In the genomic region with DNA sequence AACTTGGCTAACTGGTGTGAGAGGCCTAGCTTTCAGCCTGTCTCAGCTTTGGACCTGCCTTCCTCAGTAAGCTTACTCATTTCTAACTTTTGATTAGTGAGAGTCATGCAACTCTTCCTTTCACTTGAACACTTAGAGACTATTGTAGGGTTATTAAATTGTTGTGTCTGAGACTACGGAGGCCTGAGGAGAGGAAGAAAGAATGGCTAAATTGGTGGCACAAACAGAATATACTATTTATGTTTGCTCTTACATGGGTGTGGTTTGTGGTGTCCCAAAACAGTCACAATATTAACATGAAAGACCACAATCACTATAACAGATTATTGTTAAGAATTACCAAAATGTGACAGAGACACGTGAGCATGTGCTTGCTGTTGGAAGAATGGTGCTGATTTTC, we compare ENCODE assay signal across 11 cellular contexts.
DNase-seq lines count a peak whose midpoint lies in the region; ATAC-seq and TF ChIP-seq lines count a peak whose summit lies in the region.
"Had no signal": no experiment of that assay in that cellular context is flagged by ENCODE, and none has a peak within 500 bp of the region (broad histone marks: within the 10 kb centered on the region; RNA-seq: fewer than 3 reads in every experiment).

No MANE protein-coding gene starts in this region.

- H3K4me1 ChIP-seq in CD4-positive, alpha-beta memory T cell (ENCODE audit: insufficient read depth, low read length): no peaks in the 10 kb centered on the region

- intact Hi-C loops in CD4-positive, alpha-beta memory T cell (cut with micrococcal nuclease): no loop called here

- H3K9me3 ChIP-seq in CD4-positive, alpha-beta memory T cell (ENCODE audit: control insufficient read depth in 1 of 2, low read length in 2 of 2): no peaks in the 10 kb centered on the region

- CTCF ChIA-PET in WTC11 (lab: Charles Lee): no interaction called here
- CTCF ChIA-PET in CD4-positive, alpha-beta memory T cell (lab: Charles Lee; ENCODE audit: partially characterized antibody): no interaction called here

- H3K36me3 ChIP-seq in CD4-positive, alpha-beta memory T cell (ENCODE audit: insufficient read depth, low read length): peaks cover 9% of the 10 kb centered on the region

- H3K27ac Mint-ChIP-seq in WTC11: peak overlapping the region; percentile 58
- peak overlapping the region in 1 of 7 donors; percentile 54 for H3K27ac Mint-ChIP-seq in CD4-positive, alpha-beta memory T cell

- no peaks in the 10 kb centered on the region for H3K9me3 Mint-ChIP-seq in WTC11
- peaks cover 0 to 13% (median 6%) of the 10 kb centered on the region in 8 donors for H3K9me3 Mint-ChIP-seq in CD4-positive, alpha-beta memory T cell

- peaks cover 89% of the 10 kb centered on the region for H3K36me3 Mint-ChIP-seq in WTC11
- H3K36me3 Mint-ChIP-seq in CD4-positive, alpha-beta memory T cell: peaks cover 81 to 87% of the 10 kb centered on the region in 2 donors

- no peak overlapping the region for H3K4me3 Mint-ChIP-seq in WTC11
- no peak overlapping the region for H3K4me3 Mint-ChIP-seq in CD4-positive, alpha-beta memory T cell

- H3K27me3 Mint-ChIP-seq in WTC11 (ENCODE audit: low read depth): no peaks in the 10 kb centered on the region
- no peaks in the 10 kb centered on the region for H3K27me3 Mint-ChIP-seq in CD4-positive, alpha-beta memory T cell

- DNase-seq in WTC11 (ENCODE audit: low spot score): no peak
- no peak for DNase-seq in germinal center (ENCODE audit: low spot score)
- DNase-seq in SKM-1 (lab: John Stamatoyannopoulos, UW; ENCODE audit: unreplicated experiment): no peak
- no peak for DNase-seq in CD4-positive, alpha-beta memory T cell
- no peak for DNase-seq in NCI-H524 (lab: John Stamatoyannopoulos, UW)
- DNase-seq: cerebellar nuclear complex, Karpas-422, NCI-H510A treated with DMSO at 0.1 percent for 48 hours had no signal

- no peak overlapping the region for H3K4me3 ChIP-seq in CD4-positive, alpha-beta memory T cell (ENCODE audit: low read length in 2 of 2)

- H3K4me1 Mint-ChIP-seq in WTC11: no peaks in the 10 kb centered on the region
- H3K4me1 Mint-ChIP-seq in CD4-positive, alpha-beta memory T cell: peaks cover 4 to 9% (median 6%) of the 10 kb centered on the region in 4 donors

- POLR2A ChIA-PET in WTC11 (lab: Charles Lee): no interaction called here
- POLR2A ChIA-PET in CD4-positive, alpha-beta memory T cell (lab: Charles Lee; ENCODE audit: partially characterized antibody): no interaction called here

- no peak overlapping the region for H3K27ac ChIP-seq in CD4-positive, alpha-beta memory T cell (ENCODE audit: low read depth, low read length)

- no peak for TF ChIP-seq CTCF in WTC11 (IDR thresholded peaks at IDR 0.05)

- H3K27me3 ChIP-seq in CD4-positive, alpha-beta memory T cell (ENCODE audit: insufficient read depth, low read length): no peaks in the 10 kb centered on the region

- peak; percentile 90 for ATAC-seq in GM18517 (IDR thresholded peaks at IDR 0.05; ENCODE audit: unreplicated experiment)
- ATAC-seq in GM21360 (IDR thresholded peaks at IDR 0.05; ENCODE audit: unreplicated experiment): peak; percentile 95
- peak; percentile 64 for ATAC-seq in HG02943 (IDR thresholded peaks at IDR 0.05; ENCODE audit: low read depth, unreplicated experiment)
- no peak for ATAC-seq in WTC11

TF ChIP-seq in WTC11, 78 proteins besides CTCF, POLR2A, EP300 and RAD21:
- TF ChIP-seq ZBTB21 (CRISPR knock-in tag; IDR thresholded peaks at IDR 0.05; ENCODE audit: borderline replicate concordance) (no peak), MLX (CRISPR knock-in tag; IDR thresholded peaks at IDR 0.05) (no peak), RELA (CRISPR knock-in tag; IDR thresholded peaks at IDR 0.05; ENCODE audit: borderline replicate concordance) (no peak), TP53 (CRISPR knock-in tag; IDR thresholded peaks at IDR 0.05) (no peak), ETV6 (CRISPR knock-in tag; IDR thresholded peaks at IDR 0.05) (no peak)
- TF ChIP-seq, protein P1, sequence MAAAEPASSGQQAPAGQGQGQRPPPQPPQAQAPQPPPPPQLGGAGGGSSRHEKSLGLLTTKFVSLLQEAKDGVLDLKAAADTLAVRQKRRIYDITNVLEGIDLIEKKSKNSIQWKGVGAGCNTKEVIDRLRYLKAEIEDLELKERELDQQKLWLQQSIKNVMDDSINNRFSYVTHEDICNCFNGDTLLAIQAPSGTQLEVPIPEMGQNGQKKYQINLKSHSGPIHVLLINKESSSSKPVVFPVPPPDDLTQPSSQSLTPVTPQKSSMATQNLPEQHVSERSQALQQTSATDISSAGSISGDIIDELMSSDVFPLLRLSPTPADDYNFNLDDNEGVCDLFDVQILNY (CRISPR knock-in tag; IDR thresholded peaks at IDR 0.05): no peak
TF ChIP-seq in WTC11: peak in this region for 0.
